In genomic region chr1:230153655-230154296, GRCh38 we compare ENCODE assay signal across 1 cellular context.
A peak's percentile ranks its signal among the peaks of the same experiment; 100 is the strongest.
TF ChIP-seq lines count a peak whose summit lies in the region.

No MANE protein-coding gene starts in this region.

TF ChIP-seq in HepG2, 621 proteins besides CTCF, POLR2A, EP300 and RAD21 (continued from another document):
- TF ChIP-seq RERE (CRISPR knock-in tag; IDR thresholded peaks at IDR 0.05; ENCODE audit: low read depth) (peak; percentile 69; the same call in 1 of the 2 replicates), ZNF687 (CRISPR knock-in tag; IDR thresholded peaks at IDR 0.05) (0 out of 2 replicates have a peak, but pooled peaks have one; percentile 17), MIER3 (CRISPR knock-in tag; IDR thresholded peaks at IDR 0.05; ENCODE audit: borderline replicate concordance) (0 out of 2 replicates have a peak, but pooled peaks have one; percentile 32), GATAD2A (CRISPR knock-in tag; IDR thresholded peaks at IDR 0.05) (peak; percentile 96), ZNF746 (CRISPR knock-in tag; IDR thresholded peaks at IDR 0.05) (peak; percentile 65; the same call in 1 of the 2 replicates), KAT7 (CRISPR knock-in tag; IDR thresholded peaks at IDR 0.05; ENCODE audit: borderline replicate concordance) (0 out of 2 replicates have a peak, but pooled peaks have one; percentile 21), FOXP4 (CRISPR knock-in tag; IDR thresholded peaks at IDR 0.05) (peak; percentile 59), KDM1A (CRISPR knock-in tag; IDR thresholded peaks at IDR 0.05) (0 out of 2 replicates have a peak, but pooled peaks have one; percentile 40), ZNF510 (CRISPR knock-in tag; IDR thresholded peaks at IDR 0.05; ENCODE audit: low read depth) (no peak), ZNF431 (CRISPR knock-in tag; IDR thresholded peaks at IDR 0.05; ENCODE audit: borderline replicate concordance, low read depth) (no peak)
TF ChIP-seq in HepG2: peak in this region for 117.
